ENCODE assay signal across 1 cellular context in genomic region chr3:72768976-72769375, GRCh38.
TF ChIP-seq lines count a peak whose summit lies in the region.

No MANE protein-coding gene starts in this region.

TF ChIP-seq in H1, 55 proteins besides CTCF, POLR2A, EP300 and RAD21 (continued from another document):
- TF ChIP-seq CHD2 (IDR thresholded peaks at IDR 0.05; ENCODE audit: low read length) (no peak), GTF2F1 (IDR thresholded peaks at IDR 0.05; ENCODE audit: borderline replicate concordance, low read depth, low read length) (no peak), ZNF274 (IDR thresholded peaks at IDR 0.05; ENCODE audit: borderline replicate concordance, extremely low read depth, low read length) (no peak), EGR1 (IDR thresholded peaks at IDR 0.05; ENCODE audit: borderline replicate concordance, low read depth, low read length) (no peak), BRCA1 (IDR thresholded peaks at IDR 0.05; ENCODE audit: low read depth, low read length) (no peak), SIX5 (IDR thresholded peaks at IDR 0.05; ENCODE audit: low read depth, low read length) (no peak), MAFK (IDR thresholded peaks at IDR 0.05; ENCODE audit: low read depth, low read length) (no peak), POLR2AphosphoS5 (IDR thresholded peaks at IDR 0.05; ENCODE audit: low read depth, low read length) (no peak), RXRA (IDR thresholded peaks at IDR 0.05; ENCODE audit: insufficient read depth, low read depth, low read length) (no peak), MAX (IDR thresholded peaks at IDR 0.05) (no peak), JUN (IDR thresholded peaks at IDR 0.05; ENCODE audit: low read depth, low read length) (no peak), SP2 (IDR thresholded peaks at IDR 0.05; ENCODE audit: low read length) (no peak)
